In genomic region chr4:71065991-71066390, GRCh38 we compare ENCODE assay signal across 8 cellular contexts.
"Had no signal": no experiment of that assay in that cellular context is flagged by ENCODE, and none has a peak within 500 bp of the region (broad histone marks: within the 10 kb centered on the region; RNA-seq: fewer than 3 reads in every experiment).

No MANE protein-coding gene starts in this region.

- H3K4me2 ChIP-seq: KMS-11 had no signal

- H3K4me3 ChIP-seq: GM23248 had no signal

- H3K27ac ChIP-seq: GM23248, HL-60, KMS-11 had no signal

- DNase-seq: GM23248, GOT3, H9, HCEC 1CT, KBM-7 had no signal

- H3K9ac ChIP-seq: GM23248, KMS-11 had no signal

- H2AFZ ChIP-seq: GM23248 had no signal

- FAIRE-seq: HTR-8/SVneo had no signal
